Comparison of ENCODE assay signal across 23 cellular contexts in genomic region chr7:11006271-11006670, GRCh38. TPM values are rescaled to one million over a fixed set of nuclear protein-coding genes. Genes with fewer than 3 reads are reported as not detected.
DNase-seq lines count a peak whose midpoint lies in the region; ATAC-seq and TF ChIP-seq lines count a peak whose summit lies in the region.
"Had no signal": no experiment of that assay in that cellular context is flagged by ENCODE, and none has a peak within 500 bp of the region (broad histone marks: within the 10 kb centered on the region; RNA-seq: fewer than 3 reads in every experiment).

No MANE protein-coding gene starts in this region.

- DNase-seq in natural killer cell, result no peak
- no peak for DNase-seq in natural killer cell treated with Interleukin-12 subunit alpha and Interleukin-12 subunit beta and Interleukin-15 and Interleukin-18, amount 100 ng/mL, for 72 hours (ENCODE audit: low spot score)
- DNase-seq in WTC11 (ENCODE audit: low spot score), result no peak
- DNase-seq in memory B cell (ENCODE audit: low spot score in 2 of 2), result no peak
- no peak for DNase-seq in sigmoid colon
- DNase-seq: AML-193, DMS79 treated with DMSO at 0.1 percent for 48 hours, NCI-H1092, NCI-H1436, NCI-H187, NCI-H2081 treated with DMSO at 0.1 percent for 48 hours, NCI-H2171, NCI-H226, NCI-H510A, NCI-H69, Right ventricle myocardium superior, RPMI8226 had no signal

- H3K4me1 Mint-ChIP-seq in natural killer cell (peaks cover 17 to 20% of the 10 kb centered on the region in 2 donors), WTC11 (no peaks in the 10 kb centered on the region), memory B cell (peaks cover 8% of the 10 kb centered on the region)
- H3K4me1 Mint-ChIP-seq in natural killer cell treated with Interleukin-12 subunit alpha and Interleukin-12 subunit beta and Interleukin-15 and Interleukin-18, amount 100 ng/mL, for 72 hours (ENCODE audit: low read depth in 2 of 2), result peaks cover 13 to 14% of the 10 kb centered on the region in 2 donors

- H3K4me3 Mint-ChIP-seq in natural killer cell (peak overlapping the region; percentile 47), WTC11 (no peak overlapping the region), memory B cell (no peak overlapping the region)
- no peak overlapping the region for H3K4me3 Mint-ChIP-seq in natural killer cell treated with Interleukin-12 subunit alpha and Interleukin-12 subunit beta and Interleukin-15 and Interleukin-18, amount 100 ng/mL, for 72 hours

- 65 to 77% methylated on average over 2 of the region's 2 CpGs for WGBS in sigmoid colon, 2 donors

- H3K27ac Mint-ChIP-seq in natural killer cell, result peak overlapping the region; percentile 70 to 74
- H3K27ac Mint-ChIP-seq in natural killer cell treated with Interleukin-12 subunit alpha and Interleukin-12 subunit beta and Interleukin-15 and Interleukin-18, amount 100 ng/mL, for 72 hours, result no peak overlapping the region
- H3K27ac Mint-ChIP-seq in WTC11, result peak overlapping the region; percentile 39
- peak overlapping the region; percentile 6 for H3K27ac Mint-ChIP-seq in memory B cell

- H3K27me3 Mint-ChIP-seq in natural killer cell (ENCODE audit: low read depth in 2 of 2) (no peaks in the 10 kb centered on the region), WTC11 (ENCODE audit: low read depth) (no peaks in the 10 kb centered on the region), memory B cell (no peaks in the 10 kb centered on the region)
- no peaks in the 10 kb centered on the region for H3K27me3 Mint-ChIP-seq in natural killer cell treated with Interleukin-12 subunit alpha and Interleukin-12 subunit beta and Interleukin-15 and Interleukin-18, amount 100 ng/mL, for 72 hours
- H3K27me3 Mint-ChIP-seq: CD4-positive, alpha-beta memory T cell had no signal

- ATAC-seq in natural killer cell (peak in 1 of 3 donors; percentile 45), WTC11 (no peak), memory B cell (ENCODE audit: low read depth) (no peak), GM19351 (IDR thresholded peaks at IDR 0.05; ENCODE audit: unreplicated experiment) (no peak), HG02840 (IDR thresholded peaks at IDR 0.05; ENCODE audit: low FRiP score, unreplicated experiment) (no peak)
- ATAC-seq in natural killer cell treated with Interleukin-12 subunit alpha and Interleukin-12 subunit beta and Interleukin-15 and Interleukin-18, amount 100 ng/mL, for 72 hours, result no peak
- ATAC-seq: A549, HCT116 had no signal

- H3K9me3 Mint-ChIP-seq in natural killer cell (no peaks in the 10 kb centered on the region), WTC11 (peaks cover 6% of the 10 kb centered on the region), memory B cell (no peaks in the 10 kb centered on the region)
- H3K9me3 Mint-ChIP-seq in natural killer cell treated with Interleukin-12 subunit alpha and Interleukin-12 subunit beta and Interleukin-15 and Interleukin-18, amount 100 ng/mL, for 72 hours, result no peaks in the 10 kb centered on the region
- H3K9me3 Mint-ChIP-seq: CD4-positive, alpha-beta memory T cell had no signal

- H3K36me3 Mint-ChIP-seq in natural killer cell, result no peaks in the 10 kb centered on the region
- H3K36me3 Mint-ChIP-seq in natural killer cell treated with Interleukin-12 subunit alpha and Interleukin-12 subunit beta and Interleukin-15 and Interleukin-18, amount 100 ng/mL, for 72 hours, result peaks cover 10% of the 10 kb centered on the region
- peaks cover 21% of the 10 kb centered on the region for H3K36me3 Mint-ChIP-seq in WTC11
- peaks cover 27% of the 10 kb centered on the region for H3K36me3 Mint-ChIP-seq in memory B cell

- TF ChIP-seq CTCF in natural killer cell (IDR thresholded peaks at IDR 0.05) (no peak), WTC11 (IDR thresholded peaks at IDR 0.05) (no peak), sigmoid colon (IDR thresholded peaks at IDR 0.05) (no peak)

- no peaks in the 10 kb centered on the region for H3K27me3 ChIP-seq in sigmoid colon
- H3K27me3 ChIP-seq: BLaER1 treated with 17β-estradiol and CSF1 and Interleukin-3, amounts not matched to agents 10 nM and 100 nM had no signal

- no peak for TF ChIP-seq EP300 in sigmoid colon (IDR thresholded peaks at IDR 0.05)

- H3K4me1 ChIP-seq in sigmoid colon, result no peaks in the 10 kb centered on the region
- H3K4me1 ChIP-seq: A549; BLaER1 treated with 17β-estradiol and CSF1 and Interleukin-3, amounts not matched to agents 10 nM and 100 nM had no signal

- no peak overlapping the region for H3K4me3 ChIP-seq in sigmoid colon
- H3K4me3 ChIP-seq: A549; BLaER1 treated with 17β-estradiol and CSF1 and Interleukin-3, amounts not matched to agents 10 nM and 100 nM had no signal

- CTCF ChIA-PET in WTC11 (lab: Charles Lee), result no interaction called here

- TF ChIP-seq POLR2A in sigmoid colon (IDR thresholded peaks at IDR 0.05), result no peak

- H3K27ac ChIP-seq in sigmoid colon, result no peak overlapping the region
- H3K27ac ChIP-seq: A549; BLaER1 treated with 17β-estradiol and CSF1 and Interleukin-3, amounts not matched to agents 10 nM and 100 nM had no signal

- POLR2A ChIA-PET in WTC11 (lab: Charles Lee), result no interaction called here

- no peaks in the 10 kb centered on the region for H3K9me3 ChIP-seq in sigmoid colon
- H3K9me3 ChIP-seq: A549 had no signal

- intact Hi-C loops in natural killer cell (cut with micrococcal nuclease), result no loop called here
- intact Hi-C loops in sigmoid colon (cut with DNase I), result no loop called here

- peaks cover 0 to 5% (median 0%) of the 10 kb centered on the region in 4 donors for H3K36me3 ChIP-seq in sigmoid colon

TF ChIP-seq in WTC11, 78 proteins besides CTCF, POLR2A, EP300 and RAD21:
- TF ChIP-seq ESRRA (CRISPR knock-in tag; IDR thresholded peaks at IDR 0.05; ENCODE audit: borderline replicate concordance) (no peak), NFYB (CRISPR knock-in tag; conservative IDR thresholded peaks at IDR 0.05; ENCODE audit: low read depth) (no peak), E2F5 (CRISPR knock-in tag; IDR thresholded peaks at IDR 0.05) (no peak), HMGA2 (CRISPR knock-in tag; IDR thresholded peaks at IDR 0.05) (no peak)

RNA-seq across cellular contexts. Expression of gene PHF14, which starts 32.6 kb away (rescaled TPM):
- total RNA-seq in natural killer cell (10 to 100 TPM; 23.6 to 30.8 (median 27.7) TPM), WTC11 (2021) (47.7 to 49.9 TPM (median 48.6 TPM) in 3 replicates), sigmoid colon (10 to 100 TPM; 28.8 to 47.6 (median 35.2) TPM)
- total RNA-seq in natural killer cell treated with Interleukin-12 subunit alpha and Interleukin-12 subunit beta and Interleukin-15 and Interleukin-18, amount 100 ng/mL, for 72 hours, result 10 to 100 TPM; 22.0 to 52.3 TPM
- 10 to 100 TPM; 10.8 to 16.9 (median 14.8) TPM for polyA plus RNA-seq in sigmoid colon

Comparison
In these comparisons a context has a peak if more than half of its experiments do, and no peak if none do; other contexts are left out.
1. H3K27ac Mint-ChIP-seq: peak in natural killer cell (2 of 2), WTC11 (single experiment) and memory B cell (single experiment); none in natural killer cell treated with Interleukin-12 subunit alpha and Interleukin-12 subunit beta and Interleukin-15 and Interleukin-18, amount 100 ng/mL, for 72 hours (0 of 2).